ENCODE assay signal across 8 cellular contexts in the genomic region with DNA sequence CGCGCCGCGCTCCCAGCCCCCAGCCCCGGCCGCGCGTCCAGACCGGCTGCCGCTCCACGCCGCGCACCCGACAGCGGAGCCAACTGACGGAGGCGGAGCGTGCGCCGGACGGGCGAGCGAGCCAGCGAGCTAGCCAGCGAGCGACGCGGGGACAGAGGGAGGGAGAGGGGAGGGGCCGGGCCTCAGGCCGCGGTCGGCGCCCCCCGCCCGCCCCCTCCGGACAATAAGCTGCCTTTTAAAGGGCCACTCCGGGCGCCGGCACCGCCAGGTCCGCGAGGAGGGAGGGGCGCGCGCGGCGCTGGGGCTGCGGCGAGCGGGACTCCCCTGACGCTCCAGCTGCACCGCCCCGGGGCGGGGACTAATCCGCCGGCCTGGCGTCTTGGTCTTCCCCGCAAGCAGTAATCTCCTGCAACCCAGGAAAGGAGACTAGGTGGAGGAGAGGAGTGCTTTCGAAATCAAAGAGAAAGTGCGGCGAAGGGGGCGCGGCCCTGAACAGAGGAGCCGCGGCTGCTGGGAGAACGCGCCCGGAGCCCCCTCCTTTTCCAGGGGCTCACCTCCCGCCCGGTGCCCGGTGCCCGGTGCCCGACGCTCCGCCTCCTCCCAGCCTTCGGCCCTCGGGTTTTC. TPM values are rescaled to one million over a fixed set of nuclear protein-coding genes. Genes with fewer than 3 reads are reported as not detected.
DNase-seq lines count a peak whose midpoint lies in the region; ATAC-seq and TF ChIP-seq lines count a peak whose summit lies in the region.

A gene with protein sequence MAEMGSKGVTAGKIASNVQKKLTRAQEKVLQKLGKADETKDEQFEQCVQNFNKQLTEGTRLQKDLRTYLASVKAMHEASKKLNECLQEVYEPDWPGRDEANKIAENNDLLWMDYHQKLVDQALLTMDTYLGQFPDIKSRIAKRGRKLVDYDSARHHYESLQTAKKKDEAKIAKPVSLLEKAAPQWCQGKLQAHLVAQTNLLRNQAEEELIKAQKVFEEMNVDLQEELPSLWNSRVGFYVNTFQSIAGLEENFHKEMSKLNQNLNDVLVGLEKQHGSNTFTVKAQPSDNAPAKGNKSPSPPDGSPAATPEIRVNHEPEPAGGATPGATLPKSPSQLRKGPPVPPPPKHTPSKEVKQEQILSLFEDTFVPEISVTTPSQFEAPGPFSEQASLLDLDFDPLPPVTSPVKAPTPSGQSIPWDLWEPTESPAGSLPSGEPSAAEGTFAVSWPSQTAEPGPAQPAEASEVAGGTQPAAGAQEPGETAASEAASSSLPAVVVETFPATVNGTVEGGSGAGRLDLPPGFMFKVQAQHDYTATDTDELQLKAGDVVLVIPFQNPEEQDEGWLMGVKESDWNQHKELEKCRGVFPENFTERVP (minus strand): TSS at position 157 of the 624 bp plus-strand sequence. CDS start 211 bp downstream, outside the sequence.

- H3K9ac ChIP-seq in DND-41 (ENCODE audit: low read depth, low read length): peak within 1 kb of the TSS; percentile 24; the same call in 1 of the 2 replicates
- H3K9ac ChIP-seq in SK-N-MC (ENCODE audit: insufficient read length): peak within 1 kb of the TSS; percentile 67

- H3K27me3 ChIP-seq in DND-41 (ENCODE audit: insufficient read depth, low read length, poor library complexity): peaks cover 28% of the 10 kb centered on the region

- no peaks in the 10 kb centered on the region; the same call in 1 of the 2 replicates for H4K20me1 ChIP-seq in DND-41 (ENCODE audit: insufficient read depth, low read length)

- H3K36me3 ChIP-seq in DND-41 (ENCODE audit: insufficient read depth, low read length): no peaks in the 10 kb centered on the region
- H3K36me3 ChIP-seq in SK-N-MC (ENCODE audit: insufficient read depth, low read length): no peaks in the 10 kb centered on the region

- H3K27ac ChIP-seq in DND-41 (ENCODE audit: low read length): no peak within 1 kb of the TSS
- H3K27ac ChIP-seq in SK-N-MC: no peak within 1 kb of the TSS
- peak within 1 kb of the TSS; percentile 87 for H3K27ac ChIP-seq in temporal lobe (ENCODE audit: low read depth, low read length)

- H3K27ac Mint-ChIP-seq in activated naive CD8-positive, alpha-beta T cell: no peak within 1 kb of the TSS

- H2AFZ ChIP-seq in DND-41 (ENCODE audit: low read depth, low read length): peak within 1 kb of the TSS; percentile 39; the same call in 1 of the 2 replicates

- H3K79me2 ChIP-seq in DND-41 (ENCODE audit: insufficient read depth, low read length): no peaks in the 10 kb centered on the region

- ATAC-seq in DND-41 (ENCODE audit: insufficient read depth, low read depth): peak; percentile 96
- peak; percentile 93 for ATAC-seq in GM21723 (IDR thresholded peaks at IDR 0.05; ENCODE audit: unreplicated experiment)
- peak; percentile 95 for ATAC-seq in omental fat pad (ENCODE audit: low FRiP score)

- no peaks in the 10 kb centered on the region for H3K36me3 Mint-ChIP-seq in activated naive CD8-positive, alpha-beta T cell

- peak within 1 kb of the TSS in 1 of 2 experiments; percentile 51; a peak in 3 of 4 replicates for H3K4me3 ChIP-seq in DND-41 (ENCODE audit: low read depth in 1 of 2, low read length in 2 of 2)
- peak within 1 kb of the TSS; percentile 39 for H3K4me3 ChIP-seq in Jurkat, Clone E6-1 (ENCODE audit: low read length)
- peak within 1 kb of the TSS; percentile 86 for H3K4me3 ChIP-seq in SK-N-MC

- no peaks in the 10 kb centered on the region for H3K9me3 ChIP-seq in DND-41 (ENCODE audit: insufficient read depth, low read length, severe bottlenecking)
- H3K9me3 ChIP-seq in SK-N-MC (ENCODE audit: low read depth, low read length): no peaks in the 10 kb centered on the region

- peaks cover 13% of the 10 kb centered on the region; the same call in 1 of the 2 replicates for H3K4me1 ChIP-seq in DND-41 (ENCODE audit: insufficient read depth, low read length)

- DNase-seq in DND-41 (peak; percentile 82), SK-N-MC (ENCODE audit: low read depth, low spot score) (no peak), glomerular visceral epithelial cell (ENCODE audit: extremely low spot score) (peak; percentile 94), omental fat pad (ENCODE audit: low spot score) (peak; percentile 52)
- DNase-seq in Jurkat, Clone E6-1 (ENCODE audit: low read depth, low spot score): peak; percentile 23

- H3K4me1 Mint-ChIP-seq in activated naive CD8-positive, alpha-beta T cell (ENCODE audit: low read depth): peaks cover 5% of the 10 kb centered on the region

- H3K4me3 Mint-ChIP-seq in activated naive CD8-positive, alpha-beta T cell: peak within 1 kb of the TSS; percentile 90

- peaks cover 7% of the 10 kb centered on the region for H3K27me3 Mint-ChIP-seq in activated naive CD8-positive, alpha-beta T cell

- TF ChIP-seq CTCF in DND-41 (IDR thresholded peaks at IDR 0.05; ENCODE audit: borderline replicate concordance, extremely low read depth, low read length, poor library complexity, severe bottlenecking) (no peak), omental fat pad (IDR thresholded peaks at IDR 0.05) (no peak)

- no peaks in the 10 kb centered on the region for H3K9me3 Mint-ChIP-seq in activated naive CD8-positive, alpha-beta T cell (ENCODE audit: low read depth)

- peak within 1 kb of the TSS; percentile 69 for H3K4me2 ChIP-seq in DND-41 (ENCODE audit: insufficient read depth, low read length)

RNA-seq across cellular contexts. Expression of the gene that starts here (rescaled TPM):
- 40.9 TPM for polyA plus RNA-seq in Jurkat, Clone E6-1 (2012; ENCODE audit: insufficient read depth, insufficient read length)
- total RNA-seq in omental fat pad: 10 to 100 TPM; 64.2 to 78.5 (median 73.2) TPM
- total RNA-seq in temporal lobe: 42.8 TPM
